Comparison of ENCODE assay signal across 8 cellular contexts in genomic region chr2:43178602-43179542, GRCh38. TPM values are rescaled to one million over a fixed set of nuclear protein-coding genes. Genes with fewer than 3 reads are reported as not detected.
DNase-seq lines count a peak whose midpoint lies in the region; ATAC-seq and TF ChIP-seq lines count a peak whose summit lies in the region.

No MANE protein-coding gene starts in this region.

- H3K4me1 ChIP-seq in NT2/D1 (ENCODE audit: insufficient read depth, insufficient read length) (peaks cover 19% of the 10 kb centered on the region), skeletal muscle satellite cell (ENCODE audit: control insufficient read depth, insufficient read depth, low read length) (peaks cover 18% of the 10 kb centered on the region)

- H3K4me1 Mint-ChIP-seq in brain, result peaks cover 24% of the 10 kb centered on the region

- peaks cover 13% of the 10 kb centered on the region for H3K36me3 Mint-ChIP-seq in brain

- H3K36me3 ChIP-seq in NT2/D1 (ENCODE audit: insufficient read depth, insufficient read length, low read length), result no peaks in the 10 kb centered on the region
- no peaks in the 10 kb centered on the region for H3K36me3 ChIP-seq in skeletal muscle satellite cell (ENCODE audit: insufficient read depth, low read length)

- TF ChIP-seq CTCF in brain (conservative IDR thresholded peaks at IDR 0.05), result no peak

- H3K4me2 ChIP-seq in skeletal muscle satellite cell (ENCODE audit: low read length), result peak overlapping the region; percentile 71

- peaks cover 4% of the 10 kb centered on the region for H3K27me3 Mint-ChIP-seq in brain

- H3K9ac ChIP-seq in NT2/D1 (ENCODE audit: insufficient read length, low read depth) (peak overlapping the region; percentile 71), skeletal muscle satellite cell (ENCODE audit: low read depth, low read length) (peak overlapping the region; percentile 83)

- peak overlapping the region in 4 of 5 experiments; percentile 20 to 46 (median 40) for H3K4me3 Mint-ChIP-seq in brain

- peak overlapping the region; percentile 28 for H3K4me3 ChIP-seq in NT2/D1 (ENCODE audit: insufficient read length, low read depth)
- H3K4me3 ChIP-seq in skeletal muscle satellite cell (ENCODE audit: low read length), result no peak overlapping the region

- ATAC-seq in GM19452 (IDR thresholded peaks at IDR 0.05; ENCODE audit: unreplicated experiment) (no peak), HG03139 (IDR thresholded peaks at IDR 0.05; ENCODE audit: unreplicated experiment) (no peak)

- H3K27me3 ChIP-seq in NT2/D1 (ENCODE audit: insufficient read depth, insufficient read length) (no peaks in the 10 kb centered on the region), skeletal muscle satellite cell (ENCODE audit: control insufficient read depth, insufficient read depth, low read length) (no peaks in the 10 kb centered on the region)

- peaks cover 41% of the 10 kb centered on the region for H3K9me3 ChIP-seq in NT2/D1 (ENCODE audit: insufficient read depth, low read length)
- H3K9me3 ChIP-seq in skeletal muscle satellite cell (replicated peaks; ENCODE audit: low read length), result peaks cover 14% of the 10 kb centered on the region

- peak overlapping the region; percentile 79 to 96 (median 93) for H3K27ac Mint-ChIP-seq in brain

- peaks cover 14 to 29% (median 17%) of the 10 kb centered on the region in 5 experiments for H3K9me3 Mint-ChIP-seq in brain

- DNase-seq in activated naive CD4-positive, alpha-beta T cell treated with Interleukin-2 at 50 U/mL for 16 hours, result peak; percentile 40
- DNase-seq in activated naive CD4-positive, alpha-beta T cell treated with anti-CD3 and anti-CD28 coated beads, Interleukin-2, amount 50 U/mL, for 16 hours, result no peak
- peak; percentile 89 for DNase-seq in NT2/D1 (ENCODE audit: low read depth, low spot score)
- peak; percentile 87 for DNase-seq in iPS-NIHi7 (ENCODE audit: extremely low spot score)

RNA-seq across cellular contexts. Expression of gene ZFP36L2, which starts 47.5 kb away (rescaled TPM):
- 16.1 TPM for polyA plus RNA-seq in brain (ENCODE audit: insufficient read depth, low read depth, low replicate concordance)
- 8.3 and 10.9 TPM in 2 replicates for total RNA-seq in skeletal muscle satellite cell (2012; rRNA removed)
